ENCODE assay signal across 26 cellular contexts in the genomic region with DNA sequence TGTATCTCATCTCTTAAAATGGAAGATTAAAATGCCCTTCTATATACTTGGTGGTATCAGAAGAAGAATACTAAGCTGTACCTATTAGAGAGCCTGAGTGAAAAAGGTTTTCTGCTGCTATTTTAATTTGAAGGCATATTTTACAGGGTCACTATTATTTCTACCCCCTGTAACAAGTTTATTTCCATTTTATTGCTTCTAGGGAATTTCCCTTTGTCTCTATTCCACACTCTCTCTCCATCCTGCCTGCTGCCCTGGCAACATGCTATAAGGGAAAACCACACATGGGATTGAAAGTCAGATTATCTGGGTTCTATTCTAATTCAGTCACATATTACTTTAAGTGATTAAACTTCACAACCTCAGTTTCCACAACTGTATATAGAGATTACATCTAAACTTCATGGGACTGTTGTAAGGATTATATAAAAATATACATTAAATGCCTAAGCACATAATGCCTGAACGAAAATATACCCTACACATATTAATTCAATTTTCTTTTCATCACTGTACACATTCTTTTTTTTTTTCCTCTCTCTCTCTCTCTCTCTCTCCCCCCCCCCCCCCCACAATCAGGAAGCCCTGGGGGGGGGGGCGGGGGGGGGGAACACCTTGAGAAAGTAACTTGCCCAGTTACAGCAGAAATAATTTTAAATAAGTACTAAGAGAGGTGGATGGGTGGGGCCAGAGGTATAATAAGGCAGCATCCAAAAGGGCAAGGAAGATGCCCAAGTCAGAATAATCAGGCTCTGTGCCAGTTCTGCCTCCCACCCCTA. TPM values are rescaled to one million over a fixed set of nuclear protein-coding genes. Genes with fewer than 3 reads are reported as not detected.
DNase-seq lines count a peak whose midpoint lies in the region; ATAC-seq and TF ChIP-seq lines count a peak whose summit lies in the region.
"Had no signal": no experiment of that assay in that cellular context is flagged by ENCODE, and none has a peak within 500 bp of the region (broad histone marks: within the 10 kb centered on the region; RNA-seq: fewer than 3 reads in every experiment).

No MANE protein-coding gene starts in this region.

- H3K4me3 ChIP-seq in endodermal cell (ENCODE audit: low read length) (no peak overlapping the region), neural progenitor cell (no peak overlapping the region)
- H3K4me3 ChIP-seq: hepatocyte, thoracic aorta had no signal

- peaks cover 99% of the 10 kb centered on the region for H3K79me2 ChIP-seq in neural progenitor cell (ENCODE audit: low read depth)

- no peak overlapping the region for H3K4me3 Mint-ChIP-seq in T-helper 17 cell
- H3K4me3 Mint-ChIP-seq in endodermal cell = no peak overlapping the region
- no peak overlapping the region for H3K4me3 Mint-ChIP-seq in neural progenitor cell
- H3K4me3 Mint-ChIP-seq in activated CD4-positive, alpha-beta memory T cell treated with anti-CD3 and anti-CD28 coated beads for 36 hours = no peak overlapping the region
- H3K4me3 Mint-ChIP-seq: activated CD4-positive, alpha-beta T cell treated with anti-CD3 and anti-CD28 coated beads, Interleukin-2, amount 10 ng/mL, durations not matched to agents 24 days and 14 days; activated naive CD8-positive, alpha-beta T cell treated with anti-CD3 and anti-CD28 coated beads, Interleukin-2, amount 50 U/mL, for 24 hours; dendritic cell treated with granulocyte-macrophage colony-stimulating factor and Interleukin-4, amounts not matched to agents 40 ng/mL and 50 ng/mL, for 4 days; T-cell had no signal

- DNase-seq in EH (ENCODE audit: low read depth) (peak; percentile 36), T-helper 17 cell (no peak), endodermal cell (no peak), neural progenitor cell (ENCODE audit: low spot score) (no peak), MV-4-11 (lab: John Stamatoyannopoulos, UW) (no peak), ACHN (no peak)
- DNase-seq in activated CD4-positive, alpha-beta memory T cell treated with anti-CD3 and anti-CD28 coated beads for 36 hours = no peak
- DNase-seq: activated CD4-positive, alpha-beta T cell treated with anti-CD3 and anti-CD28 coated beads, Interleukin-2, amount 10 ng/mL, durations not matched to agents 24 days and 14 days; activated gamma-delta T cell; activated naive CD8-positive, alpha-beta T cell treated with anti-CD3 and anti-CD28 coated beads, Interleukin-2, amount 50 U/mL, for 24 hours; brain microvascular endothelial cell; DND-41; foreskin melanocyte; Kasumi-1; NCI-H1092; NCI-H1930; NCI-H2227 treated with DMSO at 0.1 percent for 48 hours; NCI-H748 treated with DMSO at 0.1 percent for 48 hours; nucleus accumbens; SHP77; small intestine; stimulated activated naive CD4-positive, alpha-beta T cell; T-cell had no signal

- in situ Hi-C loops in ACHN (cut with HindIII; ENCODE audit: low pct_ligation_motif_present, low pct_unique_long_range_greater_than_20kb, low sequenced_read_pairs) = no loop called here

- H3K4me2 ChIP-seq in neural progenitor cell = no peak overlapping the region
- H3K4me2 ChIP-seq: hepatocyte had no signal

- H3K27ac ChIP-seq in endodermal cell (ENCODE audit: low read depth, low read length) (peak overlapping the region; percentile 10), neural progenitor cell (no peak overlapping the region)
- H3K27ac ChIP-seq: brain microvascular endothelial cell, hepatocyte, thoracic aorta had no signal

- H2AFZ ChIP-seq in neural progenitor cell (replicated peaks) = no peak overlapping the region
- H2AFZ ChIP-seq: hepatocyte had no signal

- intact Hi-C loops in activated CD4-positive, alpha-beta memory T cell treated with anti-CD3 and anti-CD28 coated beads for 36 hours (cut with micrococcal nuclease) = no loop called here

- H3K27ac Mint-ChIP-seq in T-helper 17 cell (peak overlapping the region; percentile 75), endodermal cell (no peak overlapping the region), neural progenitor cell (peak overlapping the region; percentile 51)
- no peak overlapping the region for H3K27ac Mint-ChIP-seq in activated CD4-positive, alpha-beta memory T cell treated with anti-CD3 and anti-CD28 coated beads for 36 hours
- H3K27ac Mint-ChIP-seq: activated CD4-positive, alpha-beta T cell treated with anti-CD3 and anti-CD28 coated beads, Interleukin-2, amount 10 ng/mL, durations not matched to agents 24 days and 14 days; activated naive CD8-positive, alpha-beta T cell treated with anti-CD3 and anti-CD28 coated beads, Interleukin-2, amount 50 U/mL, for 24 hours had no signal

- peaks cover 4% of the 10 kb centered on the region for H3F3A ChIP-seq in neural progenitor cell (ENCODE audit: low read depth)

- H3K9me3 Mint-ChIP-seq in endodermal cell (no peaks in the 10 kb centered on the region), neural progenitor cell (no peaks in the 10 kb centered on the region)
- H3K9me3 Mint-ChIP-seq in activated CD4-positive, alpha-beta memory T cell treated with anti-CD3 and anti-CD28 coated beads for 36 hours = no peaks in the 10 kb centered on the region
- H3K9me3 Mint-ChIP-seq: activated CD4-positive, alpha-beta T cell treated with anti-CD3 and anti-CD28 coated beads, Interleukin-2, amount 10 ng/mL, durations not matched to agents 24 days and 14 days; activated naive CD8-positive, alpha-beta T cell treated with anti-CD3 and anti-CD28 coated beads, Interleukin-2, amount 50 U/mL, for 24 hours; dendritic cell treated with granulocyte-macrophage colony-stimulating factor and Interleukin-4, amounts not matched to agents 40 ng/mL and 50 ng/mL, for 4 days; T-cell had no signal

- H3K4me1 Mint-ChIP-seq in T-helper 17 cell (peaks cover 31% of the 10 kb centered on the region), endodermal cell (peaks cover 17% of the 10 kb centered on the region), neural progenitor cell (peaks cover 35% of the 10 kb centered on the region)
- H3K4me1 Mint-ChIP-seq in activated CD4-positive, alpha-beta memory T cell treated with anti-CD3 and anti-CD28 coated beads for 36 hours (ENCODE audit: low read depth) = peaks cover 64% of the 10 kb centered on the region

- H3K9me3 ChIP-seq in T-helper 17 cell (ENCODE audit: control insufficient read depth, low read length, poor library complexity, severe bottlenecking) = no peaks in the 10 kb centered on the region
- H3K9me3 ChIP-seq in endodermal cell (ENCODE audit: control insufficient read depth, low read length) = no peaks in the 10 kb centered on the region
- H3K9me3 ChIP-seq in neural progenitor cell (ENCODE audit: low read depth) = no peaks in the 10 kb centered on the region
- H3K9me3 ChIP-seq: thoracic aorta had no signal

- peaks cover 2% of the 10 kb centered on the region for H3K36me3 Mint-ChIP-seq in T-helper 17 cell (ENCODE audit: low read depth)
- peaks cover 2% of the 10 kb centered on the region for H3K36me3 Mint-ChIP-seq in endodermal cell (ENCODE audit: low read depth)
- no peaks in the 10 kb centered on the region for H3K36me3 Mint-ChIP-seq in neural progenitor cell
- H3K36me3 Mint-ChIP-seq in activated CD4-positive, alpha-beta memory T cell treated with anti-CD3 and anti-CD28 coated beads for 36 hours = no peaks in the 10 kb centered on the region
- H3K36me3 Mint-ChIP-seq: T-cell had no signal

- peaks cover 87% of the 10 kb centered on the region for H4K20me1 ChIP-seq in neural progenitor cell (ENCODE audit: low read depth)

- H3K4me1 ChIP-seq in endodermal cell (ENCODE audit: control insufficient read depth, insufficient read depth, low read length) = no peaks in the 10 kb centered on the region
- peaks cover 22% of the 10 kb centered on the region for H3K4me1 ChIP-seq in neural progenitor cell

- H3K36me3 ChIP-seq in endodermal cell (ENCODE audit: control insufficient read depth, insufficient read depth, low read length) (no peaks in the 10 kb centered on the region), neural progenitor cell (no peaks in the 10 kb centered on the region)
- H3K36me3 ChIP-seq: brain microvascular endothelial cell, thoracic aorta had no signal

- CTCF ChIA-PET in activated CD4-positive, alpha-beta memory T cell treated with anti-CD3 and anti-CD28 coated beads for 36 hours (lab: Charles Lee) = interaction anchor here (5.4 kb wide), 1 partner anchor 67 kb away, joined by 34 read pairs; no protein-coding TSS in a partner anchor

- POLR2A ChIA-PET in activated CD4-positive, alpha-beta memory T cell treated with anti-CD3 and anti-CD28 coated beads for 36 hours (lab: Charles Lee) = no interaction called here

- no peaks in the 10 kb centered on the region for H3K27me3 ChIP-seq in endodermal cell (ENCODE audit: control insufficient read depth, insufficient read depth, low read length, poor library complexity, severe bottlenecking)
- H3K27me3 ChIP-seq in neural progenitor cell = no peaks in the 10 kb centered on the region
- H3K27me3 ChIP-seq: brain microvascular endothelial cell, hepatocyte had no signal

- no CpG with 5 or more reads among the region's 2 CpGs for whole genome bisulfite sequencing in endodermal cell (ENCODE audit: insufficient coverage in 1 of 2, insufficient read length in 1 of 2), 2 experiments

- TF ChIP-seq CTCF in endodermal cell (conservative IDR thresholded peaks at IDR 0.05) = no peak
- TF ChIP-seq CTCF in neural progenitor cell (IDR thresholded peaks at IDR 0.05) = no peak

- ATAC-seq in T-helper 17 cell = no peak
- ATAC-seq: activated naive CD8-positive, alpha-beta T cell treated with anti-CD3 and anti-CD28 coated beads, Interleukin-2, amount 50 U/mL, for 24 hours; T-cell had no signal

- no peaks in the 10 kb centered on the region for H3K27me3 Mint-ChIP-seq in T-helper 17 cell
- H3K27me3 Mint-ChIP-seq in endodermal cell (ENCODE audit: insufficient read depth) = no peaks in the 10 kb centered on the region
- H3K27me3 Mint-ChIP-seq in neural progenitor cell (ENCODE audit: insufficient read depth, low read depth) = no peaks in the 10 kb centered on the region
- no peaks in the 10 kb centered on the region for H3K27me3 Mint-ChIP-seq in activated CD4-positive, alpha-beta memory T cell treated with anti-CD3 and anti-CD28 coated beads for 36 hours
- H3K27me3 Mint-ChIP-seq: activated CD4-positive, alpha-beta T cell treated with anti-CD3 and anti-CD28 coated beads, Interleukin-2, amount 10 ng/mL, durations not matched to agents 24 days and 14 days; activated naive CD8-positive, alpha-beta T cell treated with anti-CD3 and anti-CD28 coated beads, Interleukin-2, amount 50 U/mL, for 24 hours; dendritic cell treated with granulocyte-macrophage colony-stimulating factor and Interleukin-4, amounts not matched to agents 40 ng/mL and 50 ng/mL, for 4 days; T-cell had no signal

- H3K9ac ChIP-seq in endodermal cell (ENCODE audit: extremely low read depth, low read length, poor library complexity, severe bottlenecking) = no peak overlapping the region
- no peak overlapping the region for H3K9ac ChIP-seq in neural progenitor cell

RNA-seq across cellular contexts. Expression of a gene that starts 51.5 kb away (rescaled TPM):
- total RNA-seq in T-helper 17 cell (10 to 100 TPM; 24.7 to 27.3 TPM), endodermal cell (10 to 100 TPM; 43.5 to 49.4 TPM), neural progenitor cell (ENCODE audit: low replicate concordance) (38.0 and 39.1 TPM in 2 replicates)
- polyA plus RNA-seq in endodermal cell (2013, experiment 1 of 2) = 19.1 TPM
- 23.1 TPM for polyA plus RNA-seq in endodermal cell (2013, experiment 2 of 2)
- 10 to 100 TPM; 19.0 to 21.2 TPM for total RNA-seq in activated CD4-positive, alpha-beta memory T cell treated with anti-CD3 and anti-CD28 coated beads for 36 hours

Comparison
In these comparisons a context has a peak if more than half of its experiments do, and no peak if none do; other contexts are left out.
1. H3K27ac Mint-ChIP-seq: peak in T-helper 17 cell (single experiment) and neural progenitor cell (single experiment); none in endodermal cell (single experiment) and activated CD4-positive, alpha-beta memory T cell treated with anti-CD3 and anti-CD28 coated beads for 36 hours (single experiment).